ENCODE assay signal across 8 cellular contexts in genomic region chr6:138773177-138774091, GRCh38. TPM values are rescaled to one million over a fixed set of nuclear protein-coding genes. Genes with fewer than 3 reads are reported as not detected.
A peak's percentile ranks its signal among the peaks of the same experiment; 100 is the strongest.
DNase-seq lines count a peak whose midpoint lies in the region; ATAC-seq and TF ChIP-seq lines count a peak whose summit lies in the region.

Gene CCDC28A (plus strand): TSS chr6:138773769. CDS start chr6:138776121, 2,352 bp downstream.

- POLR2A ChIA-PET in activated CD4-positive, alpha-beta T cell treated with anti-CD3 and anti-CD28 coated beads for 36 hours (lab: Charles Lee): interaction anchor here (0.6 to 1.4 kb wide), 5 partner anchors 33 to 1092 kb away, joined by 3 to 5 read pairs (median 4); partner anchors contain the start of gene CITED2

- H3K36me3 Mint-ChIP-seq in activated CD4-positive, alpha-beta T cell treated with anti-CD3 and anti-CD28 coated beads for 36 hours (ENCODE audit: low read depth): peaks cover 3% of the 10 kb centered on the region

- H3K4me3 ChIP-seq in choroid plexus epithelial cell (ENCODE audit: low read depth, low read length) (peak within 1 kb of the TSS; percentile 88), kidney epithelial cell (ENCODE audit: low read depth, low read length) (peak within 1 kb of the TSS; percentile 86)

- peak; percentile 97 for DNase-seq in Ammon's horn (ENCODE audit: low spot score)
- DNase-seq in GM19238 (ENCODE audit: insufficient read length, low spot score): peak; percentile 70
- peak; percentile 98 to 99 for DNase-seq in NCI-H524 (lab: John Stamatoyannopoulos, UW)
- DNase-seq in activated CD4-positive, alpha-beta T cell treated with anti-CD3 and anti-CD28 coated beads for 36 hours: peak; percentile 95
- peak; percentile 96 for DNase-seq in choroid plexus epithelial cell (ENCODE audit: low read depth)
- peak; percentile 73 for DNase-seq in kidney epithelial cell (ENCODE audit: low read depth)
- DNase-seq in stimulated activated CD4-positive, alpha-beta T cell treated with anti-CD3 and anti-CD28 coated beads, Interleukin-15, amount 100 ng/mL, for 48 hours (ENCODE audit: low read depth in 2 of 2): peak; percentile 85 to 87

- H3K36me3 ChIP-seq in kidney epithelial cell (ENCODE audit: control insufficient read depth, insufficient read depth, low read length): no peaks in the 10 kb centered on the region

- intact Hi-C loops in activated CD4-positive, alpha-beta T cell treated with anti-CD3 and anti-CD28 coated beads for 36 hours (cut with DNase I, micrococcal nuclease): loop anchor here (1.0 to 5.0 kb wide), 11 partner anchors 81 to 1951 kb away; partner anchors contain the start of genes ABRACL (in 1 of the 2), ARFGEF3 (in 1 of the 2), CITED2 (in 1 of the 2) and HEBP2 (in 1 of the 2)

- H3K27me3 Mint-ChIP-seq in activated CD4-positive, alpha-beta T cell treated with anti-CD3 and anti-CD28 coated beads for 36 hours: no peaks in the 10 kb centered on the region

- H3K9me3 Mint-ChIP-seq in activated CD4-positive, alpha-beta T cell treated with anti-CD3 and anti-CD28 coated beads for 36 hours (ENCODE audit: low read depth): no peaks in the 10 kb centered on the region

- H3K27ac Mint-ChIP-seq in activated CD4-positive, alpha-beta T cell treated with anti-CD3 and anti-CD28 coated beads for 36 hours: peak within 1 kb of the TSS; percentile 98

- peaks cover 31% of the 10 kb centered on the region for H3K4me1 Mint-ChIP-seq in activated CD4-positive, alpha-beta T cell treated with anti-CD3 and anti-CD28 coated beads for 36 hours

- peak within 1 kb of the TSS; percentile 84 for H3K4me3 Mint-ChIP-seq in activated CD4-positive, alpha-beta T cell treated with anti-CD3 and anti-CD28 coated beads for 36 hours

- no peaks in the 10 kb centered on the region for H3K27me3 ChIP-seq in kidney epithelial cell (ENCODE audit: control insufficient read depth, insufficient read depth, low read length)

- CTCF ChIA-PET in activated CD4-positive, alpha-beta T cell treated with anti-CD3 and anti-CD28 coated beads for 36 hours (lab: Charles Lee): interaction anchor here (0.6 to 2.4 kb wide), 9 partner anchors 9 to 591 kb away, joined by 3 to 12 read pairs (median 3); no protein-coding TSS in a partner anchor

- TF ChIP-seq CTCF in choroid plexus epithelial cell (conservative IDR thresholded peaks at IDR 0.05; ENCODE audit: low read depth, low read length) (no peak), kidney epithelial cell (IDR thresholded peaks at IDR 0.05; ENCODE audit: insufficient read depth, low read length, poor library complexity, severe bottlenecking) (no peak)

- peak; percentile 91 for ATAC-seq in HG03442 (IDR thresholded peaks at IDR 0.05; ENCODE audit: unreplicated experiment)
- ATAC-seq in activated CD4-positive, alpha-beta T cell treated with anti-CD3 and anti-CD28 coated beads for 36 hours: peak; percentile 91

RNA-seq across cellular contexts. Expression of gene CCDC28A, which starts in this region (rescaled TPM):
- total RNA-seq in activated CD4-positive, alpha-beta T cell treated with anti-CD3 and anti-CD28 coated beads for 36 hours: 10 to 100 TPM; 14.8 to 16.8 TPM
- 12.5 and 15.3 TPM in 2 replicates for total RNA-seq in kidney epithelial cell

Comparison
In these comparisons a context has a peak if more than half of its experiments do, and no peak if none do; other contexts are left out.
1. Peak in every context shown above with its lines: DNase-seq, ATAC-seq and H3K4me3 ChIP-seq.